Comparison of ENCODE assay signal across 23 cellular contexts in genomic region chr16:27350006-27350405, GRCh38. TPM values are rescaled to one million over a fixed set of nuclear protein-coding genes. Genes with fewer than 3 reads are reported as not detected.
A peak's percentile ranks its signal among the peaks of the same experiment; 100 is the strongest.
DNase-seq lines count a peak whose midpoint lies in the region; ATAC-seq lines count a peak whose summit lies in the region.
"Had no signal": no experiment of that assay in that cellular context is flagged by ENCODE, and none has a peak within 500 bp of the region (broad histone marks: within the 10 kb centered on the region; RNA-seq: fewer than 3 reads in every experiment).

No MANE protein-coding gene starts in this region.

- H3K9me3 ChIP-seq in effector memory CD4-positive, alpha-beta T cell (ENCODE audit: control insufficient read depth, low read length): no peaks in the 10 kb centered on the region
- H3K9me3 ChIP-seq: colonic mucosa, psoas muscle, vagina had no signal

- POLR2A ChIA-PET in T-cell (lab: Charles Lee): no interaction called here

- H3K27ac ChIP-seq in effector memory CD4-positive, alpha-beta T cell (ENCODE audit: insufficient read depth, low read length, poor library complexity, severe bottlenecking): peak overlapping the region; percentile 1
- H3K27ac ChIP-seq: brain microvascular endothelial cell, C4-2B, colonic mucosa, psoas muscle, SK-N-MC, vagina had no signal

- peaks cover 28% of the 10 kb centered on the region for H3K4me1 Mint-ChIP-seq in activated T-cell treated with anti-CD3 and anti-CD28 coated beads, Interleukin-2, amount 50 U/mL, for 24 hours (ENCODE audit: low read depth)
- H3K4me1 Mint-ChIP-seq in T-cell: peaks cover 5 to 38% (median 18%) of the 10 kb centered on the region in 3 donors
- H3K4me1 Mint-ChIP-seq in stimulated activated naive B cell treated with anti-CD40 and anti-IgM and Interleukin-4, amounts not matched to agents 10 μg/mL and 1 μg/mL and 100 μg/mL, for 72 hours: peaks cover 44 to 63% of the 10 kb centered on the region in 2 donors

- H3K27me3 ChIP-seq in effector memory CD4-positive, alpha-beta T cell (replicated peaks; ENCODE audit: control insufficient read depth, insufficient read depth, low read length, poor library complexity, severe bottlenecking): no peaks in the 10 kb centered on the region
- H3K27me3 ChIP-seq: brain microvascular endothelial cell, colonic mucosa, vagina had no signal

- ATAC-seq in T-cell (replicated peaks in 1 of 4): no peak
- no peak for ATAC-seq in stimulated activated naive B cell treated with anti-CD40 and anti-IgM and Interleukin-4, amounts not matched to agents 10 μg/mL and 1 μg/mL and 100 μg/mL, for 72 hours (replicated peaks)
- ATAC-seq: left lobe of liver, psoas muscle had no signal

- H3K4me3 Mint-ChIP-seq in activated T-cell treated with anti-CD3 and anti-CD28 coated beads, Interleukin-2, amount 50 U/mL, for 24 hours: no peak overlapping the region
- no peak overlapping the region for H3K4me3 Mint-ChIP-seq in T-cell
- H3K4me3 Mint-ChIP-seq in stimulated activated naive B cell treated with anti-CD40 and anti-IgM and Interleukin-4, amounts not matched to agents 10 μg/mL and 1 μg/mL and 100 μg/mL, for 72 hours: no peak overlapping the region

- CTCF ChIA-PET in T-cell (lab: Charles Lee): interaction anchor here in 1 of 2 donors (0.6 kb wide), 1 partner anchor 88 kb away, joined by 3 read pairs; no protein-coding TSS in a partner anchor

- H3K36me3 Mint-ChIP-seq in activated T-cell treated with anti-CD3 and anti-CD28 coated beads, Interleukin-2, amount 50 U/mL, for 24 hours (ENCODE audit: low read depth): peaks cover 96% of the 10 kb centered on the region
- peaks cover 79% of the 10 kb centered on the region for H3K36me3 Mint-ChIP-seq in T-cell
- H3K36me3 Mint-ChIP-seq in stimulated activated naive B cell treated with anti-CD40 and anti-IgM and Interleukin-4, amounts not matched to agents 10 μg/mL and 1 μg/mL and 100 μg/mL, for 72 hours: peaks cover 70 to 87% of the 10 kb centered on the region in 2 donors

- H3K36me3 ChIP-seq in effector memory CD4-positive, alpha-beta T cell (ENCODE audit: control insufficient read depth, insufficient read depth, low read length): peaks cover 91% of the 10 kb centered on the region

- peak overlapping the region; percentile 85 for H3K27ac Mint-ChIP-seq in activated T-cell treated with anti-CD3 and anti-CD28 coated beads, Interleukin-2, amount 50 U/mL, for 24 hours
- H3K27ac Mint-ChIP-seq in T-cell: peak overlapping the region; percentile 77 to 78
- peak overlapping the region; percentile 91 for H3K27ac Mint-ChIP-seq in stimulated activated naive B cell treated with anti-CD40 and anti-IgM and Interleukin-4, amounts not matched to agents 10 μg/mL and 1 μg/mL and 100 μg/mL, for 72 hours

- H3K9me3 Mint-ChIP-seq in activated T-cell treated with anti-CD3 and anti-CD28 coated beads, Interleukin-2, amount 50 U/mL, for 24 hours: no peaks in the 10 kb centered on the region
- no peaks in the 10 kb centered on the region for H3K9me3 Mint-ChIP-seq in T-cell
- H3K9me3 Mint-ChIP-seq in stimulated activated naive B cell treated with anti-CD40 and anti-IgM and Interleukin-4, amounts not matched to agents 10 μg/mL and 1 μg/mL and 100 μg/mL, for 72 hours: no peaks in the 10 kb centered on the region

- no peak for DNase-seq in activated T-cell treated with anti-CD3 and anti-CD28 coated beads, Interleukin-2, amount 50 U/mL, for 24 hours
- no peak for DNase-seq in activated T-cell treated with anti-CD3 and anti-CD28 coated beads for 4 hours
- no peak for DNase-seq in T-cell
- no peak for DNase-seq in effector memory CD4-positive, alpha-beta T cell
- no peak for DNase-seq in stimulated activated naive B cell treated with anti-CD40 and anti-IgM and Interleukin-4, amounts not matched to agents 10 μg/mL and 1 μg/mL and 100 μg/mL, for 72 hours
- DNase-seq in superior temporal gyrus (ENCODE audit: extremely low spot score): no peak
- no peak for DNase-seq in SHP77 (lab: John Stamatoyannopoulos, UW)
- no peak for DNase-seq in A172 (ENCODE audit: low spot score)
- DNase-seq: activated CD4-positive, CD25-positive, alpha-beta regulatory T cell; brain microvascular endothelial cell; colonic mucosa; DMS 273 treated with DMSO at 0.1 percent for 48 hours; glutamatergic neuron; NCI-H1105; NCI-H510A treated with DMSO at 0.1 percent for 48 hours; psoas muscle; stimulated activated CD4-positive, alpha-beta T cell treated with anti-CD3 and anti-CD28 coated beads, Interleukin-2, amount 100 ng/mL, for 48 hours; T-helper 9 cell had no signal

- H3K27me3 Mint-ChIP-seq in activated T-cell treated with anti-CD3 and anti-CD28 coated beads, Interleukin-2, amount 50 U/mL, for 24 hours: no peaks in the 10 kb centered on the region
- no peaks in the 10 kb centered on the region for H3K27me3 Mint-ChIP-seq in T-cell
- H3K27me3 Mint-ChIP-seq in stimulated activated naive B cell treated with anti-CD40 and anti-IgM and Interleukin-4, amounts not matched to agents 10 μg/mL and 1 μg/mL and 100 μg/mL, for 72 hours: no peaks in the 10 kb centered on the region

- H3K4me1 ChIP-seq in effector memory CD4-positive, alpha-beta T cell (ENCODE audit: control insufficient read depth, insufficient read depth, low read length, poor library complexity, severe bottlenecking): peaks cover 4% of the 10 kb centered on the region
- H3K4me1 ChIP-seq: colonic mucosa, psoas muscle, vagina had no signal

- H3K4me3 ChIP-seq in effector memory CD4-positive, alpha-beta T cell (ENCODE audit: insufficient read depth, low read depth, low read length, poor library complexity, severe bottlenecking): no peak overlapping the region
- H3K4me3 ChIP-seq: colonic mucosa, psoas muscle, SK-N-MC, smooth muscle cell, vagina had no signal

RNA-seq across cellular contexts. Expression of gene IL4R, which starts 36.2 kb away (rescaled TPM):
- total RNA-seq in T-cell: 100 to 1,000 TPM; 186 to 281 (median 221) TPM
- total RNA-seq in A172 (2014; rRNA removed; shearing (Covaris generic)): 21.2 and 25.6 TPM in 2 replicates

RNA-seq across cellular contexts. Expression of gene IL21R, which starts 52.0 kb away (rescaled TPM):
- total RNA-seq in T-cell: 10 to 100 TPM; 35.6 to 44.3 (median 38.2) TPM
- 1.3 and 6.6 TPM in 2 replicates for total RNA-seq in A172 (2014; rRNA removed; shearing (Covaris generic))
- total RNA-seq: smooth muscle cell had no signal
